ENCODE assay signal across 17 cellular contexts in the genomic region with DNA sequence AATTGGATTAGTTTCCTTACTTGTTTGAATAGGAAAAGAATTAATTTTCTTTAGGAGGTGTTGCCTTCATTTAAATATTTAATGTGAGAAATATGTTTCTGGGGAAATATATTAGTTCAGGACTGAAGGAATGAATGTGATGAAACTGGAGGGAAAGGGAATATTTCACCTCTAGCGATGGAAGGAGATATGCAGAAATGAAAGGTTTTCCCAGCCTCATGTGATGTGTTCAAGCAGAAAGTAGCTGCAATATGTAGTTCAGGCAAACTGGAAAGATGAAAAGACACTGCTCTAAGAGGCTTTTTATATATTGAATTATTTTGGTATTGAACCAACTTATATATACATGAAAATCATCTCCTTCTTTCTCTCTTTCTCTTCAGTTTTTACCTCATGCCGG. TPM values are rescaled to one million over a fixed set of nuclear protein-coding genes. Genes with fewer than 3 reads are reported as not detected.
DNase-seq lines count a peak whose midpoint lies in the region; ATAC-seq and TF ChIP-seq lines count a peak whose summit lies in the region.
"Had no signal": no experiment of that assay in that cellular context is flagged by ENCODE, and none has a peak within 500 bp of the region (broad histone marks: within the 10 kb centered on the region; RNA-seq: fewer than 3 reads in every experiment).

No MANE protein-coding gene starts in this region.

- TF ChIP-seq CTCF in WTC11 (IDR thresholded peaks at IDR 0.05), result no peak

- H3K27ac ChIP-seq in iPS-20b (ENCODE audit: low read length), result no peak overlapping the region
- H3K27ac ChIP-seq: A549 had no signal

- H3K9me3 Mint-ChIP-seq in WTC11, result peaks cover under 1% of the 10 kb centered on the region

- POLR2A ChIA-PET in WTC11 (lab: Charles Lee), result no interaction called here

- no peaks in the 10 kb centered on the region for H3K9me3 ChIP-seq in iPS-20b (ENCODE audit: insufficient read depth, low read depth, low read length)
- H3K9me3 ChIP-seq: A549, SK-N-SH had no signal

- H3K4me3 ChIP-seq in iPS-20b (ENCODE audit: low read length), result peak overlapping the region; percentile 97; the same call in 1 of the 2 replicates
- H3K4me3 ChIP-seq: A549 had no signal

- ATAC-seq in WTC11 (no peak), GM19328 (IDR thresholded peaks at IDR 0.05; ENCODE audit: unreplicated experiment) (no peak)
- ATAC-seq: A549 had no signal

- no peaks in the 10 kb centered on the region for H3K27me3 ChIP-seq in iPS-20b (ENCODE audit: insufficient read depth, low read length)

- CTCF ChIA-PET in WTC11 (lab: Charles Lee), result no interaction called here

- peaks cover 45% of the 10 kb centered on the region for H3K4me1 Mint-ChIP-seq in WTC11

- DNase-seq in G401 (ENCODE audit: low spot score) (peak; percentile 76), WTC11 (ENCODE audit: low spot score) (no peak), pons (ENCODE audit: low spot score) (peak; percentile 49), HPDE6-E6E7 (ENCODE audit: extremely low spot score) (no peak)
- DNase-seq in activated effector memory CD4-positive, alpha-beta T cell treated with Interleukin-2 at 50 U/mL for 16 hours, result no peak
- DNase-seq: Karpas-422, MV-4-11, NCI-H1694, NCI-H2081, NCI-H748 treated with DMSO at 0.1 percent for 48 hours, SIG-M5, SK-N-SH had no signal

- peak overlapping the region; percentile 93 for H3K4me3 Mint-ChIP-seq in WTC11
- H3K4me3 Mint-ChIP-seq: B cell had no signal

- no peak overlapping the region for H3K9ac ChIP-seq in iPS-20b (ENCODE audit: low read depth, low read length)
- H3K9ac ChIP-seq: SK-N-SH had no signal

- in situ Hi-C loops in G401 (cut with HindIII; ENCODE audit: low sequenced_read_pairs), result no loop called here

- peaks cover 21% of the 10 kb centered on the region for H3K4me1 ChIP-seq in iPS-20b (ENCODE audit: insufficient read depth, low read length)

- H3K27ac Mint-ChIP-seq in WTC11, result no peak overlapping the region
- H3K27ac Mint-ChIP-seq: B cell had no signal

- no peaks in the 10 kb centered on the region for H3K27me3 Mint-ChIP-seq in WTC11 (ENCODE audit: low read depth)

- no peaks in the 10 kb centered on the region for H3K36me3 ChIP-seq in iPS-20b (ENCODE audit: insufficient read depth, low read depth, low read length)

- H3K36me3 Mint-ChIP-seq in WTC11, result peaks cover under 1% of the 10 kb centered on the region

TF ChIP-seq in WTC11, 78 proteins besides CTCF, POLR2A, EP300 and RAD21 (continues in another document):
- TF ChIP-seq HMGA2 (CRISPR knock-in tag; IDR thresholded peaks at IDR 0.05), result no peak
- TF ChIP-seq, protein P1, sequence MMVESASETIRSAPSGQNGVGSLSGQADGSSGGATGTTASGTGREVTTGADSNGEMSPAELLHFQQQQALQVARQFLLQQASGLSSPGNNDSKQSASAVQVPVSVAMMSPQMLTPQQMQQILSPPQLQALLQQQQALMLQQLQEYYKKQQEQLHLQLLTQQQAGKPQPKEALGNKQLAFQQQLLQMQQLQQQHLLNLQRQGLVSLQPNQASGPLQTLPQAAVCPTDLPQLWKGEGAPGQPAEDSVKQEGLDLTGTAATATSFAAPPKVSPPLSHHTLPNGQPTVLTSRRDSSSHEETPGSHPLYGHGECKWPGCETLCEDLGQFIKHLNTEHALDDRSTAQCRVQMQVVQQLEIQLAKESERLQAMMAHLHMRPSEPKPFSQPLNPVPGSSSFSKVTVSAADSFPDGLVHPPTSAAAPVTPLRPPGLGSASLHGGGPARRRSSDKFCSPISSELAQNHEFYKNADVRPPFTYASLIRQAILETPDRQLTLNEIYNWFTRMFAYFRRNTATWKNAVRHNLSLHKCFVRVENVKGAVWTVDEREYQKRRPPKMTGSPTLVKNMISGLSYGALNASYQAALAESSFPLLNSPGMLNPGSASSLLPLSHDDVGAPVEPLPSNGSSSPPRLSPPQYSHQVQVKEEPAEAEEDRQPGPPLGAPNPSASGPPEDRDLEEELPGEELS (CRISPR knock-in tag; IDR thresholded peaks at IDR 0.05), result no peak
- no peak for TF ChIP-seq NR1H2 (CRISPR knock-in tag; IDR thresholded peaks at IDR 0.05)
- TF ChIP-seq, protein P2, sequence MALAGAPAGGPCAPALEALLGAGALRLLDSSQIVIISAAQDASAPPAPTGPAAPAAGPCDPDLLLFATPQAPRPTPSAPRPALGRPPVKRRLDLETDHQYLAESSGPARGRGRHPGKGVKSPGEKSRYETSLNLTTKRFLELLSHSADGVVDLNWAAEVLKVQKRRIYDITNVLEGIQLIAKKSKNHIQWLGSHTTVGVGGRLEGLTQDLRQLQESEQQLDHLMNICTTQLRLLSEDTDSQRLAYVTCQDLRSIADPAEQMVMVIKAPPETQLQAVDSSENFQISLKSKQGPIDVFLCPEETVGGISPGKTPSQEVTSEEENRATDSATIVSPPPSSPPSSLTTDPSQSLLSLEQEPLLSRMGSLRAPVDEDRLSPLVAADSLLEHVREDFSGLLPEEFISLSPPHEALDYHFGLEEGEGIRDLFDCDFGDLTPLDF (CRISPR knock-in tag; IDR thresholded peaks at IDR 0.05), result no peak
- no peak for TF ChIP-seq TEAD1 (CRISPR knock-in tag; IDR thresholded peaks at IDR 0.05)
- TF ChIP-seq, protein P3, sequence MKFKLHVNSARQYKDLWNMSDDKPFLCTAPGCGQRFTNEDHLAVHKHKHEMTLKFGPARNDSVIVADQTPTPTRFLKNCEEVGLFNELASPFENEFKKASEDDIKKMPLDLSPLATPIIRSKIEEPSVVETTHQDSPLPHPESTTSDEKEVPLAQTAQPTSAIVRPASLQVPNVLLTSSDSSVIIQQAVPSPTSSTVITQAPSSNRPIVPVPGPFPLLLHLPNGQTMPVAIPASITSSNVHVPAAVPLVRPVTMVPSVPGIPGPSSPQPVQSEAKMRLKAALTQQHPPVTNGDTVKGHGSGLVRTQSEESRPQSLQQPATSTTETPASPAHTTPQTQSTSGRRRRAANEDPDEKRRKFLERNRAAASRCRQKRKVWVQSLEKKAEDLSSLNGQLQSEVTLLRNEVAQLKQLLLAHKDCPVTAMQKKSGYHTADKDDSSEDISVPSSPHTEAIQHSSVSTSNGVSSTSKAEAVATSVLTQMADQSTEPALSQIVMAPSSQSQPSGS (CRISPR knock-in tag; IDR thresholded peaks at IDR 0.05; ENCODE audit: borderline replicate concordance, low read depth), result no peak
- TF ChIP-seq, protein P4, sequence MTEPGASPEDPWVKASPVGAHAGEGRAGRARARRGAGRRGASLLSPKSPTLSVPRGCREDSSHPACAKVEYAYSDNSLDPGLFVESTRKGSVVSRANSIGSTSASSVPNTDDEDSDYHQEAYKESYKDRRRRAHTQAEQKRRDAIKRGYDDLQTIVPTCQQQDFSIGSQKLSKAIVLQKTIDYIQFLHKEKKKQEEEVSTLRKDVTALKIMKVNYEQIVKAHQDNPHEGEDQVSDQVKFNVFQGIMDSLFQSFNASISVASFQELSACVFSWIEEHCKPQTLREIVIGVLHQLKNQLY (CRISPR knock-in tag; IDR thresholded peaks at IDR 0.05), result no peak
- TF ChIP-seq PRRX2 (CRISPR knock-in tag; IDR thresholded peaks at IDR 0.05), result no peak
- TF ChIP-seq, protein P5, sequence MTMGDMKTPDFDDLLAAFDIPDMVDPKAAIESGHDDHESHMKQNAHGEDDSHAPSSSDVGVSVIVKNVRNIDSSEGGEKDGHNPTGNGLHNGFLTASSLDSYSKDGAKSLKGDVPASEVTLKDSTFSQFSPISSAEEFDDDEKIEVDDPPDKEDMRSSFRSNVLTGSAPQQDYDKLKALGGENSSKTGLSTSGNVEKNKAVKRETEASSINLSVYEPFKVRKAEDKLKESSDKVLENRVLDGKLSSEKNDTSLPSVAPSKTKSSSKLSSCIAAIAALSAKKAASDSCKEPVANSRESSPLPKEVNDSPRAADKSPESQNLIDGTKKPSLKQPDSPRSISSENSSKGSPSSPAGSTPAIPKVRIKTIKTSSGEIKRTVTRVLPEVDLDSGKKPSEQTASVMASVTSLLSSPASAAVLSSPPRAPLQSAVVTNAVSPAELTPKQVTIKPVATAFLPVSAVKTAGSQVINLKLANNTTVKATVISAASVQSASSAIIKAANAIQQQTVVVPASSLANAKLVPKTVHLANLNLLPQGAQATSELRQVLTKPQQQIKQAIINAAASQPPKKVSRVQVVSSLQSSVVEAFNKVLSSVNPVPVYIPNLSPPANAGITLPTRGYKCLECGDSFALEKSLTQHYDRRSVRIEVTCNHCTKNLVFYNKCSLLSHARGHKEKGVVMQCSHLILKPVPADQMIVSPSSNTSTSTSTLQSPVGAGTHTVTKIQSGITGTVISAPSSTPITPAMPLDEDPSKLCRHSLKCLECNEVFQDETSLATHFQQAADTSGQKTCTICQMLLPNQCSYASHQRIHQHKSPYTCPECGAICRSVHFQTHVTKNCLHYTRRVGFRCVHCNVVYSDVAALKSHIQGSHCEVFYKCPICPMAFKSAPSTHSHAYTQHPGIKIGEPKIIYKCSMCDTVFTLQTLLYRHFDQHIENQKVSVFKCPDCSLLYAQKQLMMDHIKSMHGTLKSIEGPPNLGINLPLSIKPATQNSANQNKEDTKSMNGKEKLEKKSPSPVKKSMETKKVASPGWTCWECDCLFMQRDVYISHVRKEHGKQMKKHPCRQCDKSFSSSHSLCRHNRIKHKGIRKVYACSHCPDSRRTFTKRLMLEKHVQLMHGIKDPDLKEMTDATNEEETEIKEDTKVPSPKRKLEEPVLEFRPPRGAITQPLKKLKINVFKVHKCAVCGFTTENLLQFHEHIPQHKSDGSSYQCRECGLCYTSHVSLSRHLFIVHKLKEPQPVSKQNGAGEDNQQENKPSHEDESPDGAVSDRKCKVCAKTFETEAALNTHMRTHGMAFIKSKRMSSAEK (CRISPR knock-in tag; IDR thresholded peaks at IDR 0.05; ENCODE audit: borderline replicate concordance), result no peak
- TF ChIP-seq, protein P6, sequence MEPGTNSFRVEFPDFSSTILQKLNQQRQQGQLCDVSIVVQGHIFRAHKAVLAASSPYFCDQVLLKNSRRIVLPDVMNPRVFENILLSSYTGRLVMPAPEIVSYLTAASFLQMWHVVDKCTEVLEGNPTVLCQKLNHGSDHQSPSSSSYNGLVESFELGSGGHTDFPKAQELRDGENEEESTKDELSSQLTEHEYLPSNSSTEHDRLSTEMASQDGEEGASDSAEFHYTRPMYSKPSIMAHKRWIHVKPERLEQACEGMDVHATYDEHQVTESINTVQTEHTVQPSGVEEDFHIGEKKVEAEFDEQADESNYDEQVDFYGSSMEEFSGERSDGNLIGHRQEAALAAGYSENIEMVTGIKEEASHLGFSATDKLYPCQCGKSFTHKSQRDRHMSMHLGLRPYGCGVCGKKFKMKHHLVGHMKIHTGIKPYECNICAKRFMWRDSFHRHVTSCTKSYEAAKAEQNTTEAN (CRISPR knock-in tag; IDR thresholded peaks at IDR 0.05), result no peak
- TF ChIP-seq SMAD3 (CRISPR knock-in tag; IDR thresholded peaks at IDR 0.05; ENCODE audit: borderline replicate concordance), result no peak
- TF ChIP-seq IRF2 (CRISPR knock-in tag; IDR thresholded peaks at IDR 0.05; ENCODE audit: borderline replicate concordance, low read depth), result no peak
- no peak for TF ChIP-seq EMX1 (CRISPR knock-in tag; IDR thresholded peaks at IDR 0.05)
- no peak for TF ChIP-seq ELF4 (CRISPR knock-in tag; IDR thresholded peaks at IDR 0.05; ENCODE audit: low read depth)
- TF ChIP-seq ESRRA (CRISPR knock-in tag; IDR thresholded peaks at IDR 0.05; ENCODE audit: borderline replicate concordance), result no peak
- TF ChIP-seq OVOL2 (CRISPR knock-in tag; IDR thresholded peaks at IDR 0.05; ENCODE audit: borderline replicate concordance), result no peak

RNA-seq across cellular contexts. Expression of a gene that starts 3.4 kb away (rescaled TPM):
- not detected in 2 replicates for total RNA-seq in G401 (2014; rRNA removed; shearing (Covaris generic))
- total RNA-seq in WTC11 (2021), result 24.6 to 26.8 TPM (median 25.5 TPM) in 3 replicates
- total RNA-seq: B cell, NCI-H460 had no signal

Comparison
In these comparisons a context has a peak if more than half of its experiments do, and no peak if none do; other contexts are left out.
1. DNase-seq: peak in G401 (single experiment) and pons (single experiment); none in WTC11 (single experiment), HPDE6-E6E7 (single experiment) and activated effector memory CD4-positive, alpha-beta T cell treated with Interleukin-2 at 50 U/mL for 16 hours (single experiment).
2. RNA of a gene that starts 3.4 kb away (total RNA-seq): 24.6 to 26.8 TPM in WTC11; not detected in G401; every median in the first group is over 10 times any median in the second.